16 cellular contexts compared by ENCODE assay signal in the genomic region with DNA sequence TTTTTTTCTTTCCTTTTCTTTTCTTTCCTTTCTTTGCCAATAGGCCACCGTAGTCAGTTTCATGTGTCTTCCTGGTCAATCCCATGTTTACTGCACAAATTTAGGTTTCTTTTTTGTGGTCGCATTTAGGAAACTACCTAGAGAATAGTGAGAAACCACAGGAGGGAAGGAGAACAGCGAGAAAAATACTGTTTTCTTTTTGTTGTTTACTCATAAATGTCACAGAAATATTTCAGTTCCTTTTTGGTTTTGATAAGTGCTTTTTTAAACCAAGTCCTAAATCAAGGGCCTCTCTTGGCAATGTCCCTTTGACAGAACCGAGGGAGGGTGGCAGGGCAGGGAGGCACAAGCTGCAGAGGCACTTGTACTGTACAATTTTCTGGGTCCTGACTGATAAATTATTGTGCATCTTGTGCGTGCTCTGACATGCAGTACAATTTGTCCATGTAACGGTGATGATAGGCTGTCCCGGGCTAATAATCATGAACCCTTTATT.
A peak's percentile ranks its signal among the peaks of the same experiment; 100 is the strongest.
DNase-seq lines count a peak whose midpoint lies in the region; ATAC-seq and TF ChIP-seq lines count a peak whose summit lies in the region.
"Had no signal": no experiment of that assay in that cellular context is flagged by ENCODE, and none has a peak within 500 bp of the region (broad histone marks: within the 10 kb centered on the region; RNA-seq: fewer than 3 reads in every experiment).

No MANE protein-coding gene starts in this region.

- H2AFZ ChIP-seq in neural progenitor cell (replicated peaks), result no peak overlapping the region

- H3K4me3 Mint-ChIP-seq in dendritic cell treated with granulocyte-macrophage colony-stimulating factor and Interleukin-4, amounts not matched to agents 40 ng/mL and 50 ng/mL, for 4 days, result no peak overlapping the region
- H3K4me3 Mint-ChIP-seq in neural progenitor cell, result no peak overlapping the region
- H3K4me3 Mint-ChIP-seq in MCF 10A (ENCODE audit: unreplicated experiment), result no peak overlapping the region
- H3K4me3 Mint-ChIP-seq: activated T-cell treated with anti-CD3 and anti-CD28 coated beads, Interleukin-2, amount 50 U/mL, for 72 hours had no signal

- ATAC-seq in GM18502 (IDR thresholded peaks at IDR 0.05; ENCODE audit: poor library complexity, unreplicated experiment) (peak; percentile 70), HG02870 (IDR thresholded peaks at IDR 0.05; ENCODE audit: unreplicated experiment) (peak; percentile 44), HG02763 (IDR thresholded peaks at IDR 0.05; ENCODE audit: unreplicated experiment) (no peak)
- ATAC-seq: activated T-cell treated with anti-CD3 and anti-CD28 coated beads, Interleukin-2, amount 50 U/mL, for 72 hours had no signal

- no peaks in the 10 kb centered on the region for H3K9me3 Mint-ChIP-seq in dendritic cell treated with granulocyte-macrophage colony-stimulating factor and Interleukin-4, amounts not matched to agents 40 ng/mL and 50 ng/mL, for 4 days
- H3K9me3 Mint-ChIP-seq in neural progenitor cell (no peaks in the 10 kb centered on the region), MCF 10A (ENCODE audit: unreplicated experiment) (no peaks in the 10 kb centered on the region)
- H3K9me3 Mint-ChIP-seq: activated T-cell treated with anti-CD3 and anti-CD28 coated beads, Interleukin-2, amount 50 U/mL, for 72 hours had no signal

- H3K27ac Mint-ChIP-seq in dendritic cell treated with granulocyte-macrophage colony-stimulating factor and Interleukin-4, amounts not matched to agents 40 ng/mL and 50 ng/mL, for 4 days, result peak overlapping the region; percentile 28
- no peak overlapping the region for H3K27ac Mint-ChIP-seq in neural progenitor cell
- no peak overlapping the region for H3K27ac Mint-ChIP-seq in MCF 10A (ENCODE audit: low read depth, unreplicated experiment)
- H3K27ac Mint-ChIP-seq: activated T-cell treated with anti-CD3 and anti-CD28 coated beads, Interleukin-2, amount 50 U/mL, for 72 hours had no signal

- CTCF ChIA-PET in MCF 10A (lab: Yijun Ruan, JAX), result interaction anchor here (0.6 kb wide), 1 partner anchor 16 kb away, joined by 4 read pairs; no protein-coding TSS in a partner anchor

- H3K27me3 Mint-ChIP-seq in dendritic cell treated with granulocyte-macrophage colony-stimulating factor and Interleukin-4, amounts not matched to agents 40 ng/mL and 50 ng/mL, for 4 days, result peaks cover 2% of the 10 kb centered on the region
- H3K27me3 Mint-ChIP-seq in neural progenitor cell (ENCODE audit: insufficient read depth, low read depth), result peaks cover 7% of the 10 kb centered on the region
- peaks cover 11% of the 10 kb centered on the region for H3K27me3 Mint-ChIP-seq in MCF 10A (ENCODE audit: insufficient read depth, unreplicated experiment)

- H3K4me1 ChIP-seq in BLaER1 (peaks cover 23% of the 10 kb centered on the region), neural progenitor cell (peaks cover 11% of the 10 kb centered on the region)
- H3K4me1 ChIP-seq: prostate gland had no signal

- intact Hi-C loops in dendritic cell treated with granulocyte-macrophage colony-stimulating factor and Interleukin-4, amounts not matched to agents 40 ng/mL and 50 ng/mL, for 4 days (cut with micrococcal nuclease), result no loop called here
- intact Hi-C loops in MCF 10A (cut with micrococcal nuclease), result no loop called here

- H3K4me2 ChIP-seq in BLaER1, result peak overlapping the region; percentile 66
- no peak overlapping the region for H3K4me2 ChIP-seq in neural progenitor cell

- H3F3A ChIP-seq in neural progenitor cell (ENCODE audit: low read depth), result no peaks in the 10 kb centered on the region

- no peaks in the 10 kb centered on the region for H3K9me3 ChIP-seq in BLaER1
- H3K9me3 ChIP-seq in neural progenitor cell (ENCODE audit: low read depth), result no peaks in the 10 kb centered on the region
- H3K9me3 ChIP-seq: prostate gland, thyroid gland had no signal

- no peaks in the 10 kb centered on the region for H3K36me3 ChIP-seq in BLaER1
- H3K36me3 ChIP-seq in neural progenitor cell, result no peaks in the 10 kb centered on the region
- H3K36me3 ChIP-seq: prostate gland, thyroid gland had no signal

- H3K79me2 ChIP-seq in neural progenitor cell (ENCODE audit: low read depth), result no peaks in the 10 kb centered on the region

- H3K27ac ChIP-seq in BLaER1 (peak overlapping the region; percentile 45; the same call in 1 of the 2 replicates), neural progenitor cell (no peak overlapping the region)
- H3K27ac ChIP-seq: thyroid gland had no signal

- H3K4me3 ChIP-seq in BLaER1 (no peak overlapping the region), neural progenitor cell (no peak overlapping the region)
- H3K4me3 ChIP-seq: prostate gland, thyroid gland had no signal

- H4K20me1 ChIP-seq in BLaER1, result no peaks in the 10 kb centered on the region
- no peaks in the 10 kb centered on the region for H4K20me1 ChIP-seq in neural progenitor cell (ENCODE audit: low read depth)

- TF ChIP-seq CTCF in neural progenitor cell (IDR thresholded peaks at IDR 0.05) (no peak), MCF 10A (IDR thresholded peaks at IDR 0.05; ENCODE audit: unreplicated experiment) (no peak)

- POLR2A ChIA-PET in MCF 10A (lab: Yijun Ruan, JAX), result interaction anchor here (1.0 kb wide), 1 partner anchor 18 kb away, joined by 4 read pairs; no protein-coding TSS in a partner anchor

- DNase-seq in neural progenitor cell (ENCODE audit: low spot score) (no peak), LoVo (ENCODE audit: low spot score) (no peak), MCF 10A (ENCODE audit: unreplicated experiment) (no peak)
- DNase-seq: activated T-cell treated with anti-CD3 and anti-CD28 coated beads, Interleukin-2, amount 50 U/mL, for 72 hours; amygdala; glutamatergic neuron; HCEC 1CT; kidney glomerular epithelial cell; NCI-H1092; thyroid gland had no signal

- H3K9ac ChIP-seq in BLaER1 (no peak overlapping the region), neural progenitor cell (no peak overlapping the region)

- peaks cover 35% of the 10 kb centered on the region for H3K4me1 Mint-ChIP-seq in dendritic cell treated with granulocyte-macrophage colony-stimulating factor and Interleukin-4, amounts not matched to agents 40 ng/mL and 50 ng/mL, for 4 days (ENCODE audit: low read depth)
- H3K4me1 Mint-ChIP-seq in neural progenitor cell (peaks cover 21% of the 10 kb centered on the region), MCF 10A (ENCODE audit: insufficient read depth, unreplicated experiment) (peaks cover 5% of the 10 kb centered on the region)

- no peaks in the 10 kb centered on the region for H3K27me3 ChIP-seq in BLaER1
- no peaks in the 10 kb centered on the region for H3K27me3 ChIP-seq in neural progenitor cell
- H3K27me3 ChIP-seq: thyroid gland had no signal

- no peaks in the 10 kb centered on the region for H3K36me3 Mint-ChIP-seq in dendritic cell treated with granulocyte-macrophage colony-stimulating factor and Interleukin-4, amounts not matched to agents 40 ng/mL and 50 ng/mL, for 4 days (ENCODE audit: low read depth)
- no peaks in the 10 kb centered on the region for H3K36me3 Mint-ChIP-seq in neural progenitor cell
- H3K36me3 Mint-ChIP-seq in MCF 10A (ENCODE audit: insufficient read depth, unreplicated experiment), result no peaks in the 10 kb centered on the region

- no TSS peak for BruUV-seq in MCF 10A (replicated peaks; lab: Mats Ljungman, UMichigan)
